ENCODE assay signal across 2 cellular contexts in genomic region chr16:4625617-4626159, GRCh38.
TF ChIP-seq lines count a peak whose summit lies in the region.

No MANE protein-coding gene starts in this region.

TF ChIP-seq in A549, 52 proteins besides CTCF, POLR2A, EP300 and RAD21 (continued from another document):
- TF ChIP-seq RNF2 (IDR thresholded peaks at IDR 0.05; ENCODE audit: borderline replicate concordance, low read depth) (no peak), RFX5 (IDR thresholded peaks at IDR 0.05) (no peak)

TF ChIP-seq in HCT116, 20 proteins besides CTCF, POLR2A, EP300 and RAD21 (continued from another document):
- TF ChIP-seq ZBTB33 (IDR thresholded peaks at IDR 0.05; ENCODE audit: extremely low read depth, insufficient replicate concordance, low read length) (no peak), ZFX (IDR thresholded peaks at IDR 0.05) (no peak), CEBPB (IDR thresholded peaks at IDR 0.05; ENCODE audit: low read depth) (no peak), EZH2 (IDR thresholded peaks at IDR 0.05) (no peak), CBX3 (IDR thresholded peaks at IDR 0.05; ENCODE audit: low read depth) (no peak), SRF (IDR thresholded peaks at IDR 0.05; ENCODE audit: low read depth) (no peak), JUND (IDR thresholded peaks at IDR 0.05) (no peak), EZH2phosphoT487 (IDR thresholded peaks at IDR 0.05; ENCODE audit: borderline replicate concordance) (no peak), YY1 (IDR thresholded peaks at IDR 0.05; ENCODE audit: extremely low read depth, insufficient replicate concordance, low read depth, low read length) (no peak), POLR2AphosphoS5 (IDR thresholded peaks at IDR 0.05; ENCODE audit: low read depth, low read length) (no peak)
- TF ChIP-seq, protein P1, sequence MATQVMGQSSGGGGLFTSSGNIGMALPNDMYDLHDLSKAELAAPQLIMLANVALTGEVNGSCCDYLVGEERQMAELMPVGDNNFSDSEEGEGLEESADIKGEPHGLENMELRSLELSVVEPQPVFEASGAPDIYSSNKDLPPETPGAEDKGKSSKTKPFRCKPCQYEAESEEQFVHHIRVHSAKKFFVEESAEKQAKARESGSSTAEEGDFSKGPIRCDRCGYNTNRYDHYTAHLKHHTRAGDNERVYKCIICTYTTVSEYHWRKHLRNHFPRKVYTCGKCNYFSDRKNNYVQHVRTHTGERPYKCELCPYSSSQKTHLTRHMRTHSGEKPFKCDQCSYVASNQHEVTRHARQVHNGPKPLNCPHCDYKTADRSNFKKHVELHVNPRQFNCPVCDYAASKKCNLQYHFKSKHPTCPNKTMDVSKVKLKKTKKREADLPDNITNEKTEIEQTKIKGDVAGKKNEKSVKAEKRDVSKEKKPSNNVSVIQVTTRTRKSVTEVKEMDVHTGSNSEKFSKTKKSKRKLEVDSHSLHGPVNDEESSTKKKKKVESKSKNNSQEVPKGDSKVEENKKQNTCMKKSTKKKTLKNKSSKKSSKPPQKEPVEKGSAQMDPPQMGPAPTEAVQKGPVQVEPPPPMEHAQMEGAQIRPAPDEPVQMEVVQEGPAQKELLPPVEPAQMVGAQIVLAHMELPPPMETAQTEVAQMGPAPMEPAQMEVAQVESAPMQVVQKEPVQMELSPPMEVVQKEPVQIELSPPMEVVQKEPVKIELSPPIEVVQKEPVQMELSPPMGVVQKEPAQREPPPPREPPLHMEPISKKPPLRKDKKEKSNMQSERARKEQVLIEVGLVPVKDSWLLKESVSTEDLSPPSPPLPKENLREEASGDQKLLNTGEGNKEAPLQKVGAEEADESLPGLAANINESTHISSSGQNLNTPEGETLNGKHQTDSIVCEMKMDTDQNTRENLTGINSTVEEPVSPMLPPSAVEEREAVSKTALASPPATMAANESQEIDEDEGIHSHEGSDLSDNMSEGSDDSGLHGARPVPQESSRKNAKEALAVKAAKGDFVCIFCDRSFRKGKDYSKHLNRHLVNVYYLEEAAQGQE (IDR thresholded peaks at IDR 0.05; ENCODE audit: low read depth), result no peak
- TF ChIP-seq, protein P2, sequence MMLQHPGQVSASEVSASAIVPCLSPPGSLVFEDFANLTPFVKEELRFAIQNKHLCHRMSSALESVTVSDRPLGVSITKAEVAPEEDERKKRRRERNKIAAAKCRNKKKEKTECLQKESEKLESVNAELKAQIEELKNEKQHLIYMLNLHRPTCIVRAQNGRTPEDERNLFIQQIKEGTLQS (IDR thresholded peaks at IDR 0.05), result no peak
TF ChIP-seq in HCT116: peak in this region for 0.
